10 cellular contexts compared by ENCODE assay signal in the genomic region with DNA sequence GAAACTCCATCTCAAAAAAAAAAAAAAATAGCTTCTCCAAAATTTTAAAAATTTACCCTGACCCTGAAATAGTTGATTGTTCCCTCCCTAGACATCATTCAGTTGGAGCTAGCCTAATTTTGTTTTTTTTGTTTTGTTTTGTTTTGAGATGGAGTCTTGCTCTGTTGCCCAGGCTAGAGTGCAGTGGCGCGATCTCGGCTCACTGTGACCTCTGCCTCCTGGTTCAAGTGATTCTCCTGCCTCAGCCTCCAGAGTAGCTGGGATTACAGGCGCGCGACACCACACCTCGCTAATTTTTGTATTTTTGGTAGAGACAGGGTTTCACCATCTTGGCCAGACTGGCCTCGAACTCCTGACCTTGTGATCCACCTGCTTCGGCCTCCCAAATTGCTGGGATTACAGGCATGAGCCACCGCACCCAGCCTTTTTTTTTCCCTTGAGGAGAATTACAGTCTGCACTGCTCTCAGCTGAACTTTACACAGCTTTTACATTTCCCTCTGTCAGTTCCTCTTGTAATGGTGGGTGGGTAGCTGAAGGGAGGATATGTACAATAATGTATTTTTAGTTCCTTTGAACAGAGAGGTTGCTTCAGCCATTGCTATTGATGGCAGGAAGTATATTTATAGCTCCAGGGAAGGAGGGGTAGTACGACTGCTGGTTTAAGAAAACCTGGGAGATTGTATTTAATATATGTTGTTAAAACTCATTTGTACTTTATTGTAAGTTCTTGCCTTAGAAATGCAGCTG. TPM values are rescaled to one million over a fixed set of nuclear protein-coding genes. Genes with fewer than 3 reads are reported as not detected.
A peak's percentile ranks its signal among the peaks of the same experiment; 100 is the strongest.
DNase-seq lines count a peak whose midpoint lies in the region; ATAC-seq, FAIRE-seq and TF ChIP-seq lines count a peak whose summit lies in the region.
"Had no signal": no experiment of that assay in that cellular context is flagged by ENCODE, and none has a peak within 500 bp of the region (broad histone marks: within the 10 kb centered on the region; RNA-seq: fewer than 3 reads in every experiment).

No MANE protein-coding gene starts in this region.

- DNase-seq in COLO829 (ENCODE audit: low spot score) (peak; percentile 22), SKM-1 (lab: John Stamatoyannopoulos, UW; ENCODE audit: unreplicated experiment) (peak; percentile 47), HepG2 (ENCODE audit: low spot score) (no peak), sciatic nerve (ENCODE audit: low spot score) (no peak), DMS79 treated with DMSO at 0.1 percent for 48 hours (lab: John Stamatoyannopoulos, UW) (no peak), A673 (ENCODE audit: low spot score) (no peak)
- DNase-seq in stimulated activated CD8-positive, alpha-beta memory T cell treated with anti-CD3 and anti-CD28 coated beads, Interleukin-4, amount 100 ng/mL, for 48 hours = no peak
- DNase-seq: islet precursor cell, PC-9 had no signal

- H3K36me3 ChIP-seq in HepG2 (replicated peaks in 1 of 2; ENCODE audit: control insufficient read depth in 1 of 2, insufficient read depth in 2 of 2, low read length in 2 of 2) (no peaks in the 10 kb centered on the region), A673 (ENCODE audit: insufficient read depth, low read length, poor library complexity, severe bottlenecking) (no peaks in the 10 kb centered on the region)

- no peak overlapping the region for H2AFZ ChIP-seq in HepG2 (ENCODE audit: low read length)
- H2AFZ ChIP-seq: PC-9 had no signal

- peaks cover 43% of the 10 kb centered on the region for H3K79me2 ChIP-seq in HepG2 (ENCODE audit: insufficient read depth, low read length)

- BruUV-seq in HepG2 (replicated peaks; lab: Mats Ljungman, UMichigan) (no TSS peak), A673 (replicated peaks; lab: Mats Ljungman, UMichigan) (no TSS peak)

- WGBS in HepG2 (ENCODE audit: low lambda C conversion rate) = 95% methylated on average over 11 of the region's 11 CpGs

- intact Hi-C loops in HepG2 (cut with micrococcal nuclease; ENCODE audit: unreplicated experiment) = no loop called here
- intact Hi-C loops in sciatic nerve (cut with DNase I) = no loop called here
- intact Hi-C loops in A673 (cut with micrococcal nuclease; ENCODE audit: unreplicated experiment) = no loop called here

- H3K27me3 ChIP-seq in HepG2 (ENCODE audit: control insufficient read depth in 1 of 2, insufficient read depth in 2 of 2, low read length in 2 of 2) (no peaks in the 10 kb centered on the region), A673 (replicated peaks; ENCODE audit: insufficient read depth, low read depth, low read length, poor library complexity) (no peaks in the 10 kb centered on the region)

- TF ChIP-seq CTCF in HepG2 (CRISPR knock-in tag; IDR thresholded peaks at IDR 0.05) = no peak
- no peak for TF ChIP-seq CTCF in A673 (conservative IDR thresholded peaks at IDR 0.05; ENCODE audit: low read depth, low read length)

- ATAC-seq in GM21423 (IDR thresholded peaks at IDR 0.05; ENCODE audit: unreplicated experiment) = peak; percentile 60
- ATAC-seq in HepG2 = no peak
- ATAC-seq in sciatic nerve = no peak

- CTCF ChIA-PET in HepG2 (lab: Yijun Ruan, JAX; ENCODE audit: low intra/inter-chr PET ratio, low total read pairs) (no interaction called here), A673 (lab: Charles Lee) (no interaction called here)

- H3K9ac ChIP-seq in HepG2 (ENCODE audit: insufficient read depth, low read depth, low read length) = no peak overlapping the region

- no peak for TF ChIP-seq POLR2A in HepG2 (IDR thresholded peaks at IDR 0.05; ENCODE audit: insufficient read depth in 1 of 2, low read depth in 2 of 2, low read length in 2 of 2)

- POLR2A ChIA-PET in HepG2 (lab: Yijun Ruan, JAX) (no interaction called here), A673 (lab: Charles Lee; ENCODE audit: low non-redundant PET) (no interaction called here)

- in situ Hi-C loops in HepG2 (cut with HindIII; ENCODE audit: extremely low pct_ligation_motif_present, low pct_unique_long_range_greater_than_20kb) = no loop called here

- no peaks in the 10 kb centered on the region for H3K9me3 ChIP-seq in HepG2 (ENCODE audit: low read length)
- no peaks in the 10 kb centered on the region for H3K9me3 ChIP-seq in A673 (ENCODE audit: low read depth, low read length, poor library complexity, severe bottlenecking)

- no peaks in the 10 kb centered on the region for H4K20me1 ChIP-seq in HepG2 (ENCODE audit: insufficient read depth, low read length)

- FAIRE-seq in HepG2 (lab: Jason Lieb, UNC) = no peak

- H3K4me3 ChIP-seq in HepG2 (replicated peaks in 1 of 3; ENCODE audit: insufficient read depth in 1 of 3, low read depth in 2 of 3, low read length in 3 of 3) = no peak overlapping the region
- H3K4me3 ChIP-seq in A673 (ENCODE audit: low read depth, low read length, poor library complexity, severe bottlenecking) = no peak overlapping the region
- H3K4me3 ChIP-seq: PC-9 had no signal

- no peak for TF ChIP-seq EP300 in HepG2 (IDR thresholded peaks at IDR 0.05; ENCODE audit: low read depth in 2 of 2, low read length in 2 of 2)
- TF ChIP-seq EP300 in HepG2 (CRISPR knock-in tag; IDR thresholded peaks at IDR 0.05; ENCODE audit: borderline replicate concordance) = no peak

- H3K27ac ChIP-seq in HepG2 (ENCODE audit: extremely low read length, insufficient read depth, low read length) = no peak overlapping the region
- H3K27ac ChIP-seq in A673 (ENCODE audit: low read depth, low read length, poor library complexity, severe bottlenecking) = no peak overlapping the region
- H3K27ac ChIP-seq: PC-9 had no signal

- H3K4me2 ChIP-seq in HepG2 (ENCODE audit: low read depth, low read length) = no peak overlapping the region
- H3K4me2 ChIP-seq: PC-9 had no signal

- no peak for TF ChIP-seq RAD21 in HepG2 (CRISPR knock-in tag; IDR thresholded peaks at IDR 0.05)

- H3K4me1 ChIP-seq in HepG2 (ENCODE audit: insufficient read depth, low read length) (no peaks in the 10 kb centered on the region), A673 (ENCODE audit: insufficient read depth, low read length, poor library complexity, severe bottlenecking) (no peaks in the 10 kb centered on the region)

TF ChIP-seq in HepG2, 621 proteins besides CTCF, POLR2A, EP300 and RAD21 (continues in another document):
- TF ChIP-seq ZNF121 (CRISPR knock-in tag; IDR thresholded peaks at IDR 0.05) (peak; percentile 60; the same call in 1 of the 2 replicates), SIX1 (CRISPR knock-in tag; IDR thresholded peaks at IDR 0.05; ENCODE audit: borderline replicate concordance) (no peak), ZNF446 (CRISPR knock-in tag; IDR thresholded peaks at IDR 0.05) (no peak)
- TF ChIP-seq, protein P1, sequence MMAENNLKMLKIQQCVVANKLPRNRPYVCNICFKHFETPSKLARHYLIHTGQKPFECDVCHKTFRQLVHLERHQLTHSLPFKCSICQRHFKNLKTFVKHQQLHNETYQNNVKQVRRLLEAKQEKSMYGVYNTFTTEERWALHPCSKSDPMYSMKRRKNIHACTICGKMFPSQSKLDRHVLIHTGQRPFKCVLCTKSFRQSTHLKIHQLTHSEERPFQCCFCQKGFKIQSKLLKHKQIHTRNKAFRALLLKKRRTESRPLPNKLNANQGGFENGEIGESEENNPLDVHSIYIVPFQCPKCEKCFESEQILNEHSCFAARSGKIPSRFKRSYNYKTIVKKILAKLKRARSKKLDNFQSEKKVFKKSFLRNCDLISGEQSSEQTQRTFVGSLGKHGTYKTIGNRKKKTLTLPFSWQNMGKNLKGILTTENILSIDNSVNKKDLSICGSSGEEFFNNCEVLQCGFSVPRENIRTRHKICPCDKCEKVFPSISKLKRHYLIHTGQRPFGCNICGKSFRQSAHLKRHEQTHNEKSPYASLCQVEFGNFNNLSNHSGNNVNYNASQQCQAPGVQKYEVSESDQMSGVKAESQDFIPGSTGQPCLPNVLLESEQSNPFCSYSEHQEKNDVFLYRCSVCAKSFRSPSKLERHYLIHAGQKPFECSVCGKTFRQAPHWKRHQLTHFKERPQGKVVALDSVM (CRISPR knock-in tag; IDR thresholded peaks at IDR 0.05) = 0 out of 2 replicates have a peak, but pooled peaks have one; percentile 16

RNA-seq across cellular contexts. Expression of a gene that starts 27.7 kb away (rescaled TPM):
- 43.7 and 47.2 TPM in 2 replicates for total RNA-seq in HepG2 (2016; rRNA removed; fragmentation: Illumina TruSeq; extraction: Trizol)
- total RNA-seq in HepG2 (2016; cell fraction: cytosol; rRNA removed; fragmentation: Illumina TruSeq; extraction: Trizol; ENCODE audit: low read depth) = 75.0 and 92.4 TPM in 2 replicates
- total RNA-seq in HepG2 (2016; cell fraction: insoluble cytoplasmic fraction; rRNA removed; fragmentation: Illumina TruSeq; extraction: Trizol) = 36.6 and 48.6 TPM in 2 replicates
- 68.2 and 69.6 TPM in 2 replicates for total RNA-seq in HepG2 (2016; cell fraction: membrane; rRNA removed; fragmentation: Illumina TruSeq; extraction: Trizol)
- total RNA-seq in HepG2 (2016; cell fraction: nucleus; rRNA removed; fragmentation: Illumina TruSeq; extraction: Trizol) = 49.3 and 53.4 TPM in 2 replicates
- polyA plus RNA-seq in HepG2 (2011; rRNA removed) = 107 and 127 TPM in 2 replicates
- polyA plus RNA-seq in HepG2 (2011; cell fraction: cytosol; rRNA removed) = 69.7 and 102 TPM in 2 replicates
- polyA plus RNA-seq in HepG2 (2011; cell fraction: nucleus; rRNA removed) = 65.1 and 68.2 TPM in 2 replicates
- polyA plus RNA-seq in HepG2 (2012) = 67.3 and 73.2 TPM in 2 replicates
- 23.1 and 26.7 TPM in 2 replicates for polyA plus RNA-seq in HepG2 (2016; cell fraction: cytosol; fragmentation: Illumina TruSeq; extraction: Trizol; ENCODE audit: low read depth)
- polyA plus RNA-seq in HepG2 (2016; cell fraction: insoluble cytoplasmic fraction; fragmentation: Illumina TruSeq; extraction: Trizol; ENCODE audit: low read depth) = 56.2 and 64.8 TPM in 2 replicates
- polyA plus RNA-seq in HepG2 (2016; cell fraction: membrane; fragmentation: Illumina TruSeq; extraction: Trizol; ENCODE audit: low read depth) = 68.7 and 72.2 TPM in 2 replicates
- polyA plus RNA-seq in HepG2 (2016; cell fraction: nucleus; fragmentation: Illumina TruSeq; extraction: Trizol; ENCODE audit: insufficient read depth, low read depth) = 100 and 102 TPM in 2 replicates
- polyA minus RNA-seq in HepG2 (2011; rRNA and poly(A)+ RNA removed; ENCODE audit: low replicate concordance) = 22.9 and 71.1 TPM in 2 replicates
- polyA minus RNA-seq in HepG2 (2011; cell fraction: cytosol; rRNA and poly(A)+ RNA removed) = 48.3 and 52.0 TPM in 2 replicates
- polyA minus RNA-seq in HepG2 (2011; cell fraction: nucleus; rRNA and poly(A)+ RNA removed) = 49.8 and 61.4 TPM in 2 replicates
- total RNA-seq in sciatic nerve = 81.7 TPM
- total RNA-seq in A673 (2021) = 56.9 and 65.6 TPM in 2 replicates

Comparison
In these comparisons a context has a peak if more than half of its experiments do, and no peak if none do; other contexts are left out.
1. DNase-seq: peak in COLO829 (single experiment) and SKM-1 (single experiment); none in HepG2 (single experiment), stimulated activated CD8-positive, alpha-beta memory T cell treated with anti-CD3 and anti-CD28 coated beads, Interleukin-4, amount 100 ng/mL, for 48 hours (single experiment), sciatic nerve (single experiment), DMS79 treated with DMSO at 0.1 percent for 48 hours (single experiment) and A673 (single experiment).